In the genomic region with DNA sequence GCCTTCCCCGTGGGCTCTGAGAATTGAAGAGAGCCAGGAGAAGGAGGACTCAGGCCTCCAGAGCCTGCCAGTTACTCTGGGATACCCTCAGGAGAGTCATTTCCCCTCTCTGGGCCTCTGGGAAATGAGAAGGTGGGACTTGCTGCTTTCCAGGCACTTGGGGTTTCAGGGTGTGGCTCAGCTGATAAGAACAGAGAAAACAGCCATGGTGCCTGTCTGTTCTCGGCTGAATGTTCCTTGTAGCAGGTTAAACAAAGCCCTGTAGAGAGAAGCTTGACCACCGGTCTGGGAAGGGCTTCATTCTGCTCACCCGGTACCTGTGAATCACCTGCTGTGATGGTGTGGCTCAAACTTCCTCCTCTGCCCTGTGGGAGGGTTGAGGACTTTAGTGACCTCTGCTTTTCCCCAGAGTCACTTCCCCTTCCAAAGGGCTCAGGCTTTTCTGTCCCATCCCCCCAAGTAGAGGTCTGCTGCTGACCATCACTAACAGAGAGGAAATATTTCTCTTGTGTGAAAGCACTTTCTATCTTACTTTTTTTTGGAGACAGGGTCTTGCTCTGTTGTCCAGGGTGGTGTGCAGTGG, we compare ENCODE assay signal across 22 cellular contexts.
DNase-seq lines count a peak whose midpoint lies in the region; ATAC-seq and TF ChIP-seq lines count a peak whose summit lies in the region.
"Had no signal": no experiment of that assay in that cellular context is flagged by ENCODE, and none has a peak within 500 bp of the region (broad histone marks: within the 10 kb centered on the region; RNA-seq: fewer than 3 reads in every experiment).

No MANE protein-coding gene starts in this region.

- intact Hi-C loops in lower lobe of right lung (cut with DNase I): no loop called here

- peaks cover 5% of the 10 kb centered on the region; the same call in 2 of the 3 replicates for H3K9me3 Mint-ChIP-seq in GM23338

- H2AFZ ChIP-seq in GM23338 (0 out of 2 replicates have a peak overlapping the region, but pooled peaks have one; percentile 38), osteoblast (ENCODE audit: low read length) (no peak overlapping the region)
- H2AFZ ChIP-seq: PC-9 had no signal

- H3K4me3 Mint-ChIP-seq in GM23338: no peak overlapping the region
- H3K4me3 Mint-ChIP-seq: CD4-positive, CD25-positive, alpha-beta regulatory T cell had no signal

- DNase-seq in GM23338 (ENCODE audit: low spot score) (no peak), OCI-M1 (lab: John Stamatoyannopoulos, UW) (peak; percentile 10), islet precursor cell (peak; percentile 77), osteoblast (ENCODE audit: insufficient read length, low spot score, missing footprints) (peak; percentile 47), cerebellar cortex (ENCODE audit: low spot score) (no peak), RPMI8226 (no peak), lower lobe of right lung (no peak)
- DNase-seq: BE2C; CD4-positive, CD25-positive, alpha-beta regulatory T cell; DMS79; H7; IMR-90; NCI-H1694; NCI-H2081; NCI-H2171; NCI-H446; NCI-H526; PC-9; SHP77 treated with DMSO at 0.1 percent for 48 hours; SW 1271 had no signal

- no peaks in the 10 kb centered on the region for H3F3A ChIP-seq in GM23338 (replicated peaks; ENCODE audit: low read depth)

- no peaks in the 10 kb centered on the region for H3K27me3 ChIP-seq in GM23338 (ENCODE audit: insufficient read depth)
- no peaks in the 10 kb centered on the region for H3K27me3 ChIP-seq in osteoblast (ENCODE audit: insufficient read depth, low read length)
- H3K27me3 ChIP-seq in lower lobe of right lung (ENCODE audit: low read depth): no peaks in the 10 kb centered on the region
- H3K27me3 ChIP-seq: BE2C had no signal

- H3K79me2 ChIP-seq in GM23338 (replicated peaks; ENCODE audit: insufficient read depth) (no peaks in the 10 kb centered on the region), osteoblast (ENCODE audit: insufficient read depth, low read length) (no peaks in the 10 kb centered on the region)

- H3K4me3 ChIP-seq in GM23338: no peak overlapping the region
- no peak overlapping the region for H3K4me3 ChIP-seq in osteoblast (ENCODE audit: insufficient read depth, low read length)
- H3K4me3 ChIP-seq in lower lobe of right lung: no peak overlapping the region
- H3K4me3 ChIP-seq: PC-9, SK-N-MC had no signal

- H3K27ac ChIP-seq in GM23338 (ENCODE audit: low read depth) (no peak overlapping the region), osteoblast (ENCODE audit: low read depth, low read length) (no peak overlapping the region), lower lobe of right lung (no peak overlapping the region)
- H3K27ac ChIP-seq: PC-9, RWPE1, SK-N-MC had no signal

- H3K36me3 ChIP-seq in GM23338 (ENCODE audit: insufficient read depth): no peaks in the 10 kb centered on the region
- no peaks in the 10 kb centered on the region for H3K36me3 ChIP-seq in osteoblast (ENCODE audit: insufficient read depth, low read length)
- no peaks in the 10 kb centered on the region for H3K36me3 ChIP-seq in lower lobe of right lung
- H3K36me3 ChIP-seq: BE2C had no signal

- H3K9me3 ChIP-seq in osteoblast (ENCODE audit: low read depth, low read length): no peaks in the 10 kb centered on the region
- H3K9me3 ChIP-seq in lower lobe of right lung: no peaks in the 10 kb centered on the region
- H3K9me3 ChIP-seq: BE2C had no signal

- no peaks in the 10 kb centered on the region; the same call in 2 of the 3 replicates for H3K4me1 Mint-ChIP-seq in GM23338
- H3K4me1 Mint-ChIP-seq: CD4-positive, CD25-positive, alpha-beta regulatory T cell had no signal

- TF ChIP-seq CTCF in GM23338 (conservative IDR thresholded peaks at IDR 0.05; ENCODE audit: low read depth in 2 of 2) (no peak), osteoblast (IDR thresholded peaks at IDR 0.05; ENCODE audit: extremely low read depth, low read depth, low read length) (no peak), lower lobe of right lung (IDR thresholded peaks at IDR 0.05) (no peak)

- H3K9me2 ChIP-seq in GM23338 (ENCODE audit: insufficient read depth): no peaks in the 10 kb centered on the region

- no peaks in the 10 kb centered on the region for H4K20me1 ChIP-seq in GM23338 (replicated peaks; ENCODE audit: insufficient read depth)
- H4K20me1 ChIP-seq in osteoblast (ENCODE audit: insufficient read depth, low read length): no peaks in the 10 kb centered on the region

- H3K27me3 Mint-ChIP-seq in GM23338 (ENCODE audit: insufficient read depth, low read depth, poor library complexity): peaks cover 15% of the 10 kb centered on the region
- H3K27me3 Mint-ChIP-seq: CD4-positive, CD25-positive, alpha-beta regulatory T cell had no signal

- ATAC-seq in GM23338 (no peak; the same call in 2 of the 3 replicates), lower lobe of right lung (no peak)

- H3K36me3 Mint-ChIP-seq in GM23338 (ENCODE audit: low read depth): no peaks in the 10 kb centered on the region
- H3K36me3 Mint-ChIP-seq: CD4-positive, CD25-positive, alpha-beta regulatory T cell had no signal

- H3K4me2 ChIP-seq in GM23338 (no peak overlapping the region), osteoblast (ENCODE audit: insufficient read depth, low read length) (no peak overlapping the region)
- H3K4me2 ChIP-seq: PC-9 had no signal

- H3K27ac Mint-ChIP-seq in GM23338: no peak overlapping the region
- H3K27ac Mint-ChIP-seq: CD4-positive, CD25-positive, alpha-beta regulatory T cell had no signal

- H3K4me1 ChIP-seq in GM23338 (ENCODE audit: insufficient read depth) (0 out of 2 replicates have a peak, but pooled peaks cover 5% of the 10 kb centered on the region), osteoblast (ENCODE audit: insufficient read depth, low read length) (no peaks in the 10 kb centered on the region), lower lobe of right lung (no peaks in the 10 kb centered on the region)
- H3K4me1 ChIP-seq: BE2C had no signal

TF ChIP-seq in GM23338, 12 proteins besides CTCF, POLR2A, EP300 and RAD21:
- TF ChIP-seq ZNF331 (CRISPR knock-in tag; IDR thresholded peaks at IDR 0.05; ENCODE audit: low read depth) (no peak), CREB1 (CRISPR knock-in tag; IDR thresholded peaks at IDR 0.05; ENCODE audit: low read depth) (no peak)
- TF ChIP-seq, protein P1, sequence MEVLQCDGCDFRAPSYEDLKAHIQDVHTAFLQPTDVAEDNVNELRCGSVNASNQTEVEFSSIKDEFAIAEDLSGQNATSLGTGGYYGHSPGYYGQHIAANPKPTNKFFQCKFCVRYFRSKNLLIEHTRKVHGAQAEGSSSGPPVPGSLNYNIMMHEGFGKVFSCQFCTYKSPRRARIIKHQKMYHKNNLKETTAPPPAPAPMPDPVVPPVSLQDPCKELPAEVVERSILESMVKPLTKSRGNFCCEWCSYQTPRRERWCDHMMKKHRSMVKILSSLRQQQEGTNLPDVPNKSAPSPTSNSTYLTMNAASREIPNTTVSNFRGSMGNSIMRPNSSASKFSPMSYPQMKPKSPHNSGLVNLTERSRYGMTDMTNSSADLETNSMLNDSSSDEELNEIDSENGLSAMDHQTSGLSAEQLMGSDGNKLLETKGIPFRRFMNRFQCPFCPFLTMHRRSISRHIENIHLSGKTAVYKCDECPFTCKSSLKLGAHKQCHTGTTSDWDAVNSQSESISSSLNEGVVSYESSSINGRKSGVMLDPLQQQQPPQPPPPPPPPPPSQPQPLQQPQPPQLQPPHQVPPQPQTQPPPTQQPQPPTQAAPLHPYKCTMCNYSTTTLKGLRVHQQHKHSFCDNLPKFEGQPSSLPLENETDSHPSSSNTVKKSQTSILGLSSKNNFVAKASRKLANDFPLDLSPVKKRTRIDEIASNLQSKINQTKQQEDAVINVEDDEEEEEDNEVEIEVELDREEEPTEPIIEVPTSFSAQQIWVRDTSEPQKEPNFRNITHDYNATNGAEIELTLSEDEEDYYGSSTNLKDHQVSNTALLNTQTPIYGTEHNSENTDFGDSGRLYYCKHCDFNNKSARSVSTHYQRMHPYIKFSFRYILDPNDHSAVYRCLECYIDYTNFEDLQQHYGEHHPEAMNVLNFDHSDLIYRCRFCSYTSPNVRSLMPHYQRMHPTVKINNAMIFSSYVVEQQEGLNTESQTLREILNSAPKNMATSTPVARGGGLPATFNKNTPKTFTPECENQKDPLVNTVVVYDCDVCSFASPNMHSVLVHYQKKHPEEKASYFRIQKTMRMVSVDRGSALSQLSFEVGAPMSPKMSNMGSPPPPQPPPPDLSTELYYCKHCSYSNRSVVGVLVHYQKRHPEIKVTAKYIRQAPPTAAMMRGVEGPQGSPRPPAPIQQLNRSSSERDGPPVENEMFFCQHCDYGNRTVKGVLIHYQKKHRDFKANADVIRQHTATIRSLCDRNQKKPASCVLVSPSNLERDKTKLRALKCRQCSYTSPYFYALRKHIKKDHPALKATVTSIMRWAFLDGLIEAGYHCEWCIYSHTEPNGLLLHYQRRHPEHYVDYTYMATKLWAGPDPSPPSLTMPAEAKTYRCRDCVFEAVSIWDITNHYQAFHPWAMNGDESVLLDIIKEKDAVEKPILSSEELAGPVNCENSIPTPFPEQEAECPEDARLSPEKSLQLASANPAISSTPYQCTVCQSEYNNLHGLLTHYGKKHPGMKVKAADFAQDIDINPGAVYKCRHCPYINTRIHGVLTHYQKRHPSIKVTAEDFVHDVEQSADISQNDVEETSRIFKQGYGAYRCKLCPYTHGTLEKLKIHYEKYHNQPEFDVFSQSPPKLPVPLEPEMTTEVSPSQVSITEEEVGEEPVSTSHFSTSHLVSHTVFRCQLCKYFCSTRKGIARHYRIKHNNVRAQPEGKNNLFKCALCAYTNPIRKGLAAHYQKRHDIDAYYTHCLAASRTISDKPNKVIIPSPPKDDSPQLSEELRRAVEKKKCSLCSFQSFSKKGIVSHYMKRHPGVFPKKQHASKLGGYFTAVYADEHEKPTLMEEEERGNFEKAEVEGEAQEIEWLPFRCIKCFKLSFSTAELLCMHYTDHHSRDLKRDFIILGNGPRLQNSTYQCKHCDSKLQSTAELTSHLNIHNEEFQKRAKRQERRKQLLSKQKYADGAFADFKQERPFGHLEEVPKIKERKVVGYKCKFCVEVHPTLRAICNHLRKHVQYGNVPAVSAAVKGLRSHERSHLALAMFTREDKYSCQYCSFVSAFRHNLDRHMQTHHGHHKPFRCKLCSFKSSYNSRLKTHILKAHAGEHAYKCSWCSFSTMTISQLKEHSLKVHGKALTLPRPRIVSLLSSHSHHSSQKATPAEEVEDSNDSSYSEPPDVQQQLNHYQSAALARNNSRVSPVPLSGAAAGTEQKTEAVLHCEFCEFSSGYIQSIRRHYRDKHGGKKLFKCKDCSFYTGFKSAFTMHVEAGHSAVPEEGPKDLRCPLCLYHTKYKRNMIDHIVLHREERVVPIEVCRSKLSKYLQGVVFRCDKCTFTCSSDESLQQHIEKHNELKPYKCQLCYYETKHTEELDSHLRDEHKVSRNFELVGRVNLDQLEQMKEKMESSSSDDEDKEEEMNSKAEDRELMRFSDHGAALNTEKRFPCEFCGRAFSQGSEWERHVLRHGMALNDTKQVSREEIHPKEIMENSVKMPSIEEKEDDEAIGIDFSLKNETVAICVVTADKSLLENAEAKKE (CRISPR knock-in tag; IDR thresholded peaks at IDR 0.05): no peak

Comparison
In these comparisons a context has a peak if more than half of its experiments do, and no peak if none do; other contexts are left out.
1. DNase-seq: peak in OCI-M1 (single experiment), islet precursor cell (single experiment) and osteoblast (single experiment); none in GM23338 (single experiment), cerebellar cortex (single experiment), RPMI8226 (single experiment) and lower lobe of right lung (single experiment).